Comparison of ENCODE assay signal across 8 cellular contexts in genomic region chr1:151009206-151009587, GRCh38. TPM values are rescaled to one million over a fixed set of nuclear protein-coding genes. Genes with fewer than 3 reads are reported as not detected.
DNase-seq lines count a peak whose midpoint lies in the region; ATAC-seq, FAIRE-seq and TF ChIP-seq lines count a peak whose summit lies in the region.

No MANE protein-coding gene starts in this region.

- peak overlapping the region; percentile 92 for H2AFZ ChIP-seq in keratinocyte (ENCODE audit: control insufficient read depth, low read length)

- dilution Hi-C loops in keratinocyte (cut with MboI; ENCODE audit: extremely low pct_ligation_motif_present, low sequenced_read_pairs) = no loop called here

- H3K4me3 Mint-ChIP-seq in activated CD4-positive, alpha-beta T cell treated with anti-CD3 and anti-CD28 coated beads, Interleukin-2, amount 10 ng/mL, durations not matched to agents 24 days and 14 days = peak overlapping the region; percentile 100

- no peaks in the 10 kb centered on the region for H3K9me3 Mint-ChIP-seq in activated CD4-positive, alpha-beta T cell treated with anti-CD3 and anti-CD28 coated beads, Interleukin-2, amount 10 ng/mL, durations not matched to agents 24 days and 14 days
- no peaks in the 10 kb centered on the region for H3K9me3 Mint-ChIP-seq in activated naive CD4-positive, alpha-beta T cell treated with anti-CD3 and anti-CD28 coated beads, Interleukin-2, amount 50 U/mL, for 72 hours

- H3K4me1 Mint-ChIP-seq in activated CD4-positive, alpha-beta T cell treated with anti-CD3 and anti-CD28 coated beads, Interleukin-2, amount 10 ng/mL, durations not matched to agents 24 days and 14 days = peaks cover 55% of the 10 kb centered on the region

- peaks cover 2% of the 10 kb centered on the region for H3K9me1 ChIP-seq in keratinocyte (ENCODE audit: control insufficient read depth, extremely low read depth, insufficient read depth, low read length)

- H4K20me1 ChIP-seq in keratinocyte (ENCODE audit: control insufficient read depth, extremely low read depth, insufficient read depth, low read length) = no peaks in the 10 kb centered on the region

- H3K36me3 ChIP-seq in keratinocyte (ENCODE audit: control insufficient read depth in 2 of 2, extremely low read depth in 1 of 2, insufficient read depth in 2 of 2, low read length in 2 of 2) (peaks cover 0 to 4% of the 10 kb centered on the region in 2 experiments), thoracic aorta (no peaks in the 10 kb centered on the region)

- peaks cover 13% of the 10 kb centered on the region for H3K36me3 Mint-ChIP-seq in activated CD4-positive, alpha-beta T cell treated with anti-CD3 and anti-CD28 coated beads, Interleukin-2, amount 10 ng/mL, durations not matched to agents 24 days and 14 days (ENCODE audit: low read depth)
- peaks cover 10 to 21% of the 10 kb centered on the region in 2 donors for H3K36me3 Mint-ChIP-seq in activated naive CD4-positive, alpha-beta T cell treated with anti-CD3 and anti-CD28 coated beads, Interleukin-2, amount 50 U/mL, for 72 hours

- no peaks in the 10 kb centered on the region for H3K27me3 ChIP-seq in keratinocyte (ENCODE audit: control insufficient read depth, extremely low read depth, insufficient read depth, low read length)
- no peaks in the 10 kb centered on the region for H3K27me3 ChIP-seq in thoracic aorta (replicated peaks; ENCODE audit: insufficient read depth)

- peak in 1 of 2 donors; percentile 16 for ATAC-seq in activated naive CD4-positive, alpha-beta T cell treated with anti-CD3 and anti-CD28 coated beads, Interleukin-2, amount 50 U/mL, for 72 hours
- no peak for ATAC-seq in thoracic aorta (ENCODE audit: insufficient number of reproducible peaks, low FRiP score, low read depth)

- FAIRE-seq in keratinocyte (lab: Jason Lieb, UNC) (no peak), urothelium cell line (lab: Jason Lieb, UNC) (no peak)

- H3K4me2 ChIP-seq in keratinocyte (ENCODE audit: control insufficient read depth, extremely low read depth, insufficient read depth, low read depth, low read length) = peak overlapping the region; percentile 91

- H3K9me3 ChIP-seq in keratinocyte (ENCODE audit: control insufficient read depth, low read depth, low read length) = no peaks in the 10 kb centered on the region
- no peaks in the 10 kb centered on the region for H3K9me3 ChIP-seq in thoracic aorta

- H3K4me3 ChIP-seq in keratinocyte (ENCODE audit: control insufficient read depth in 2 of 3, extremely low read depth in 1 of 3, insufficient read depth in 2 of 3, low read depth in 1 of 3, low read length in 3 of 3) (peak overlapping the region; percentile 76 to 87 (median 83)), thoracic aorta (peak overlapping the region; percentile 72)

- peak overlapping the region; percentile 65 for H3K27ac ChIP-seq in keratinocyte (ENCODE audit: control insufficient read depth, insufficient read depth, low read length)
- peak overlapping the region; percentile 69 to 73 for H3K27ac ChIP-seq in thoracic aorta

- H3K27me3 Mint-ChIP-seq in activated CD4-positive, alpha-beta T cell treated with anti-CD3 and anti-CD28 coated beads, Interleukin-2, amount 10 ng/mL, durations not matched to agents 24 days and 14 days = no peaks in the 10 kb centered on the region

- H3K4me1 ChIP-seq in keratinocyte (ENCODE audit: control insufficient read depth, extremely low read depth, insufficient read depth, low read length) (peaks cover 41% of the 10 kb centered on the region), thoracic aorta (ENCODE audit: control insufficient read depth in 1 of 2, low read depth in 2 of 2) (peaks cover 34 to 56% of the 10 kb centered on the region in 2 donors)

- peak overlapping the region; percentile 84 for H3K9ac ChIP-seq in keratinocyte (ENCODE audit: control insufficient read depth, extremely low read depth, insufficient read depth, low read length)

- no peak for TF ChIP-seq CTCF in keratinocyte (optimal IDR thresholded peaks at IDR 0.05 in 1 of 3, IDR thresholded peaks at IDR 0.05 in 1 of 3, conservative IDR thresholded peaks at IDR 0.05 in 1 of 3; ENCODE audit: extremely low read depth in 1 of 3, insufficient read depth in 2 of 3, low read length in 3 of 3)
- no peak for TF ChIP-seq CTCF in thoracic aorta (IDR thresholded peaks at IDR 0.05)

- H3K79me2 ChIP-seq in keratinocyte (ENCODE audit: control insufficient read depth, insufficient read depth, low read length) = no peaks in the 10 kb centered on the region

- peak overlapping the region; percentile 90 for H3K27ac Mint-ChIP-seq in activated CD4-positive, alpha-beta T cell treated with anti-CD3 and anti-CD28 coated beads, Interleukin-2, amount 10 ng/mL, durations not matched to agents 24 days and 14 days
- peak overlapping the region; percentile 97 for H3K27ac Mint-ChIP-seq in activated naive CD4-positive, alpha-beta T cell treated with anti-CD3 and anti-CD28 coated beads, Interleukin-2, amount 50 U/mL, for 72 hours

- no peak for DNase-seq in activated CD4-positive, alpha-beta T cell treated with anti-CD3 and anti-CD28 coated beads, Interleukin-2, amount 10 ng/mL, durations not matched to agents 24 days and 14 days
- DNase-seq in activated CD4-positive, alpha-beta T cell treated with anti-CD3 and anti-CD28 coated beads, Interleukin-2, amount 50 U/mL, for 4 hours = no peak
- DNase-seq in activated naive CD4-positive, alpha-beta T cell treated with anti-CD3 and anti-CD28 coated beads, Interleukin-2, amount 50 U/mL, for 72 hours (ENCODE audit: low spot score in 2 of 2) = no peak
- DNase-seq in keratinocyte (ENCODE audit: low read depth, low spot score) (no peak), thoracic aorta (ENCODE audit: low spot score) (no peak), NCI-H1105 (lab: John Stamatoyannopoulos, UW) (no peak), NCI-H345 treated with DMSO at 0.1 percent for 48 hours (lab: John Stamatoyannopoulos, UW; ENCODE audit: unreplicated experiment) (no peak), urothelium cell line (ENCODE audit: low spot score) (no peak)

- intact Hi-C loops in activated CD4-positive, alpha-beta T cell treated with anti-CD3 and anti-CD28 coated beads, Interleukin-2, amount 10 ng/mL, durations not matched to agents 24 days and 14 days (cut with micrococcal nuclease) = loop anchor here (2.0 to 10.0 kb wide), 8 partner anchors 34 to 642 kb away; partner anchors contain the start of genes ARNT, C1orf56, CERS2 and TARS2

RNA-seq across cellular contexts. Expression of gene PRUNE1, which starts 0.9 kb away (rescaled TPM):
- 13.3 and 15.2 TPM in 2 replicates for total RNA-seq in activated CD4-positive, alpha-beta T cell treated with anti-CD3 and anti-CD28 coated beads, Interleukin-2, amount 10 ng/mL, durations not matched to agents 24 days and 14 days
- 10 to 100 TPM; 18.0 to 20.7 TPM for total RNA-seq in activated naive CD4-positive, alpha-beta T cell treated with anti-CD3 and anti-CD28 coated beads, Interleukin-2, amount 50 U/mL, for 72 hours
- polyA plus RNA-seq in keratinocyte = 14.4 to 16.4 TPM (median 15.4 TPM) in 3 replicates
- 9.4 TPM for polyA plus RNA-seq in keratinocyte (2011; ENCODE audit: low read depth)
- 12.1 and 18.5 TPM in 2 replicates for polyA plus RNA-seq in keratinocyte (2011; cell fraction: cytosol; rRNA removed)
- polyA plus RNA-seq in keratinocyte (2011; cell fraction: nucleus; rRNA removed) = 19.1 and 19.3 TPM in 2 replicates
- polyA plus RNA-seq in keratinocyte (2012; ENCODE audit: low replicate concordance) = 8.3 and 11.3 TPM in 2 replicates
- polyA minus RNA-seq in keratinocyte = 7.8 to 23.4 TPM (median 18.4 TPM) in 3 replicates
- 9.2 TPM for polyA minus RNA-seq in keratinocyte (2011; cell fraction: cytosol; rRNA and poly(A)+ RNA removed)
- polyA minus RNA-seq in keratinocyte (2011; cell fraction: nucleus; rRNA and poly(A)+ RNA removed) = 8.0 and 10.5 TPM in 2 replicates
- total RNA-seq in thoracic aorta = 10 to 100 TPM; 16.5 to 21.3 TPM

RNA-seq across cellular contexts. Expression of gene MINDY1, which starts 2.5 kb away (rescaled TPM):
- 11.5 and 12.5 TPM in 2 replicates for total RNA-seq in activated CD4-positive, alpha-beta T cell treated with anti-CD3 and anti-CD28 coated beads, Interleukin-2, amount 10 ng/mL, durations not matched to agents 24 days and 14 days
- 10 to 100 TPM; 23.3 to 32.3 TPM for total RNA-seq in activated naive CD4-positive, alpha-beta T cell treated with anti-CD3 and anti-CD28 coated beads, Interleukin-2, amount 50 U/mL, for 72 hours
- 11.2 to 20.4 TPM (median 11.6 TPM) in 3 replicates for polyA plus RNA-seq in keratinocyte
- polyA plus RNA-seq in keratinocyte (2011; ENCODE audit: low read depth) = 9.7 TPM
- 12.6 and 13.5 TPM in 2 replicates for polyA plus RNA-seq in keratinocyte (2011; cell fraction: cytosol; rRNA removed)
- polyA plus RNA-seq in keratinocyte (2011; cell fraction: nucleus; rRNA removed) = 35.0 and 42.9 TPM in 2 replicates
- 9.2 and 14.5 TPM in 2 replicates for polyA plus RNA-seq in keratinocyte (2012; ENCODE audit: low replicate concordance)
- 25.0 to 42.3 TPM (median 28.7 TPM) in 3 replicates for polyA minus RNA-seq in keratinocyte
- 22.3 TPM for polyA minus RNA-seq in keratinocyte (2011; cell fraction: cytosol; rRNA and poly(A)+ RNA removed)
- polyA minus RNA-seq in keratinocyte (2011; cell fraction: nucleus; rRNA and poly(A)+ RNA removed) = 24.9 and 29.0 TPM in 2 replicates
- 10 to 100 TPM; 16.9 to 28.3 TPM for total RNA-seq in thoracic aorta

RNA-seq across cellular contexts. Expression of gene ANXA9, which starts 27.1 kb away (rescaled TPM):
- 0.12 TPM in 1 of 2 replicates, not detected in the other for total RNA-seq in activated CD4-positive, alpha-beta T cell treated with anti-CD3 and anti-CD28 coated beads, Interleukin-2, amount 10 ng/mL, durations not matched to agents 24 days and 14 days
- not detected for total RNA-seq in activated naive CD4-positive, alpha-beta T cell treated with anti-CD3 and anti-CD28 coated beads, Interleukin-2, amount 50 U/mL, for 72 hours
- polyA plus RNA-seq in keratinocyte = 0.68 to 0.85 TPM (median 0.76 TPM) in 3 replicates
- polyA plus RNA-seq in keratinocyte (2011; ENCODE audit: low read depth) = 4.8 TPM
- polyA plus RNA-seq in keratinocyte (2011; cell fraction: cytosol; rRNA removed) = 0.78 and 1.2 TPM in 2 replicates
- 1.2 TPM in 2 replicates for polyA plus RNA-seq in keratinocyte (2011; cell fraction: nucleus; rRNA removed)
- polyA plus RNA-seq in keratinocyte (2012; ENCODE audit: low replicate concordance) = 0.96 and 7.3 TPM in 2 replicates
- polyA minus RNA-seq in keratinocyte = 2.3 to 3.0 TPM (median 2.6 TPM) in 3 replicates
- polyA minus RNA-seq in keratinocyte (2011; cell fraction: cytosol; rRNA and poly(A)+ RNA removed) = 1.3 TPM
- 0.70 and 0.74 TPM in 2 replicates for polyA minus RNA-seq in keratinocyte (2011; cell fraction: nucleus; rRNA and poly(A)+ RNA removed)
- total RNA-seq in thoracic aorta = not detected

RNA-seq across cellular contexts. Expression of gene BNIPL, which starts 27.2 kb away (rescaled TPM):
- total RNA-seq in activated CD4-positive, alpha-beta T cell treated with anti-CD3 and anti-CD28 coated beads, Interleukin-2, amount 10 ng/mL, durations not matched to agents 24 days and 14 days = 0.85 and 1.8 TPM in 2 replicates
- 1 to 10 TPM in 1 of 2 donors, under 1 TPM in 1; 0.89 to 3.1 TPM for total RNA-seq in activated naive CD4-positive, alpha-beta T cell treated with anti-CD3 and anti-CD28 coated beads, Interleukin-2, amount 50 U/mL, for 72 hours
- polyA plus RNA-seq in keratinocyte = 4.6 to 25.8 TPM (median 9.8 TPM) in 3 replicates
- 103 TPM for polyA plus RNA-seq in keratinocyte (2011; ENCODE audit: low read depth)
- 6.3 and 8.0 TPM in 2 replicates for polyA plus RNA-seq in keratinocyte (2011; cell fraction: cytosol; rRNA removed)
- 40.6 and 43.8 TPM in 2 replicates for polyA plus RNA-seq in keratinocyte (2011; cell fraction: nucleus; rRNA removed)
- polyA plus RNA-seq in keratinocyte (2012; ENCODE audit: low replicate concordance) = 2.4 and 66.3 TPM in 2 replicates
- 2.5 to 16.6 TPM (median 6.5 TPM) in 3 replicates for polyA minus RNA-seq in keratinocyte
- 5.0 TPM for polyA minus RNA-seq in keratinocyte (2011; cell fraction: cytosol; rRNA and poly(A)+ RNA removed)
- polyA minus RNA-seq in keratinocyte (2011; cell fraction: nucleus; rRNA and poly(A)+ RNA removed) = 7.5 and 9.9 TPM in 2 replicates
- 1 to 10 TPM in 1 of 2 donors, under 1 TPM in 1; 0.14 to 2.6 TPM for total RNA-seq in thoracic aorta

RNA-seq across cellular contexts. Expression of gene CERS2, which starts 34.6 kb away (rescaled TPM):
- total RNA-seq in activated CD4-positive, alpha-beta T cell treated with anti-CD3 and anti-CD28 coated beads, Interleukin-2, amount 10 ng/mL, durations not matched to agents 24 days and 14 days = 195 TPM in 2 replicates
- total RNA-seq in activated naive CD4-positive, alpha-beta T cell treated with anti-CD3 and anti-CD28 coated beads, Interleukin-2, amount 50 U/mL, for 72 hours = 100 to 1,000 TPM; 110 to 134 TPM
- 75.0 to 172 TPM (median 121 TPM) in 3 replicates for polyA plus RNA-seq in keratinocyte
- 21.9 TPM for polyA plus RNA-seq in keratinocyte (2011; ENCODE audit: low read depth)
- polyA plus RNA-seq in keratinocyte (2011; cell fraction: cytosol; rRNA removed) = 117 and 217 TPM in 2 replicates
- 147 and 168 TPM in 2 replicates for polyA plus RNA-seq in keratinocyte (2011; cell fraction: nucleus; rRNA removed)
- polyA plus RNA-seq in keratinocyte (2012; ENCODE audit: low replicate concordance) = 62.7 and 101 TPM in 2 replicates
- 129 to 154 TPM (median 150 TPM) in 3 replicates for polyA minus RNA-seq in keratinocyte
- polyA minus RNA-seq in keratinocyte (2011; cell fraction: cytosol; rRNA and poly(A)+ RNA removed) = 87.5 TPM
- 58.6 and 82.2 TPM in 2 replicates for polyA minus RNA-seq in keratinocyte (2011; cell fraction: nucleus; rRNA and poly(A)+ RNA removed)
- 100 to 1,000 TPM; 102 to 122 TPM for total RNA-seq in thoracic aorta
